In the genomic region with DNA sequence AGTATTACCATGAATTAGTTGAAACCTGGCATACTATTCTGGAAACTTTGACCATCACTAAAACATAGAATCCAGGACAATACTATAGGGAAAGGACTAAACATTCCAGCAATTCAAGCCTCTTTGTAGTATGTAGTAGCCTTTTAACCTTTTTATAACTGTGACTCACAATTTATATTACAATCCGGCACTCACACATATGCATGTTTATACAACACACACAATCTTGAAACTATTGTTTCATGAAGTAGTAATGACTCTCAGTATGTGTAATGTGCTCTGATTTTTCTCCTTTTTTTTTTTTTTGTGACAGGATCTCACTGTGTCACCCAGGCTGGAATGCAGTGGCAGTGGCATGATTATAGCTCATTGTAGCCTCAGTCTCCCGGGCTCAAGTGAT, we compare ENCODE assay signal across 22 cellular contexts.
A peak's percentile ranks its signal among the peaks of the same experiment; 100 is the strongest.
DNase-seq lines count a peak whose midpoint lies in the region; ATAC-seq and TF ChIP-seq lines count a peak whose summit lies in the region.
"Had no signal": no experiment of that assay in that cellular context is flagged by ENCODE, and none has a peak within 500 bp of the region (broad histone marks: within the 10 kb centered on the region; RNA-seq: fewer than 3 reads in every experiment).

No MANE protein-coding gene starts in this region.

- no peak for DNase-seq in activated naive CD4-positive, alpha-beta T cell treated with anti-CD3 and anti-CD28 coated beads, Interleukin-2, amount 50 U/mL, for 72 hours (ENCODE audit: low spot score in 2 of 2)
- no peak for DNase-seq in activated naive CD4-positive, alpha-beta T cell treated with Interleukin-2 at 50 U/mL for 16 hours
- DNase-seq in choroid plexus epithelial cell (ENCODE audit: low read depth) = peak; percentile 27
- DNase-seq in foreskin fibroblast = peak; percentile 2 to 4
- peak; percentile 4 for DNase-seq in stromal cell of bone marrow (ENCODE audit: low read depth)
- no peak for DNase-seq in AML-193 (lab: John Stamatoyannopoulos, UW)
- DNase-seq: activated CD4-positive, alpha-beta T cell treated with anti-CD3 and anti-CD28 coated beads for 4 hours; activated CD8-positive, alpha-beta memory T cell treated with anti-CD3 and anti-CD28 coated beads, Interleukin-2, amount 10 ng/mL, durations not matched to agents 7 days and 5 days; GOT3; hypothalamus; KBM-7; naive B cell; NCI-H1694 treated with DMSO at 0.1 percent for 48 hours; NCI-H226; right cardiac atrium; SIG-M5; uterus had no signal

- H3K4me3 ChIP-seq in choroid plexus epithelial cell (ENCODE audit: low read depth, low read length) (no peak overlapping the region), foreskin fibroblast (ENCODE audit: low read depth in 1 of 2, low read length in 2 of 2) (no peak overlapping the region)
- H3K4me3 ChIP-seq: BLaER1 treated with 17β-estradiol and CSF1 and Interleukin-3, amounts not matched to agents 10 nM and 100 nM; lung; uterus had no signal

- no peaks in the 10 kb centered on the region for H3K9me3 Mint-ChIP-seq in activated naive CD4-positive, alpha-beta T cell treated with anti-CD3 and anti-CD28 coated beads, Interleukin-2, amount 50 U/mL, for 72 hours
- H3K9me3 Mint-ChIP-seq: activated T-helper 2 cell treated with anti-CD3 and anti-CD28 coated beads, Interferon-gamma antibody, Interleukin-2, Interleukin-4, amounts not matched to agents 10 μg/mL and 5 μg/mL and 100 μg/mL, durations not matched to agents 14 hours and 24 hours and 36 hours; naive B cell had no signal

- H3K36me3 Mint-ChIP-seq in activated naive CD4-positive, alpha-beta T cell treated with anti-CD3 and anti-CD28 coated beads, Interleukin-2, amount 50 U/mL, for 72 hours = no peaks in the 10 kb centered on the region

- no peak for TF ChIP-seq CTCF in choroid plexus epithelial cell (conservative IDR thresholded peaks at IDR 0.05; ENCODE audit: low read depth, low read length)
- TF ChIP-seq CTCF in foreskin fibroblast (IDR thresholded peaks at IDR 0.05; ENCODE audit: low read depth, low read length) = no peak

- ATAC-seq in activated naive CD4-positive, alpha-beta T cell treated with anti-CD3 and anti-CD28 coated beads, Interleukin-2, amount 50 U/mL, for 72 hours = peak; percentile 33 to 51
- ATAC-seq in GM18498 (IDR thresholded peaks at IDR 0.05; ENCODE audit: unreplicated experiment) (no peak), GM18868 (IDR thresholded peaks at IDR 0.05; ENCODE audit: unreplicated experiment) (no peak)
- ATAC-seq: activated CD8-positive, alpha-beta memory T cell treated with anti-CD3 and anti-CD28 coated beads, Interleukin-2, amount 10 ng/mL, durations not matched to agents 7 days and 5 days; right cardiac atrium had no signal

- H3K27ac Mint-ChIP-seq in activated naive CD4-positive, alpha-beta T cell treated with anti-CD3 and anti-CD28 coated beads, Interleukin-2, amount 50 U/mL, for 72 hours = peak overlapping the region in 1 of 2 donors; percentile 22
- H3K27ac Mint-ChIP-seq: activated CD8-positive, alpha-beta memory T cell treated with anti-CD3 and anti-CD28 coated beads, Interleukin-2, amount 10 ng/mL, durations not matched to agents 7 days and 5 days; activated T-helper 2 cell treated with anti-CD3 and anti-CD28 coated beads, Interferon-gamma antibody, Interleukin-2, Interleukin-4, amounts not matched to agents 10 μg/mL and 5 μg/mL and 100 μg/mL, durations not matched to agents 14 hours and 24 hours and 36 hours; naive B cell had no signal

Comparison
In these comparisons a context has a peak if more than half of its experiments do, and no peak if none do; other contexts are left out.
1. ATAC-seq: peak in activated naive CD4-positive, alpha-beta T cell treated with anti-CD3 and anti-CD28 coated beads, Interleukin-2, amount 50 U/mL, for 72 hours (2 of 2); none in GM18498 (single experiment) and GM18868 (single experiment).
2. DNase-seq: peak in choroid plexus epithelial cell (single experiment), foreskin fibroblast (2 of 2) and stromal cell of bone marrow (single experiment); none in activated naive CD4-positive, alpha-beta T cell treated with anti-CD3 and anti-CD28 coated beads, Interleukin-2, amount 50 U/mL, for 72 hours (0 of 2), activated naive CD4-positive, alpha-beta T cell treated with Interleukin-2 at 50 U/mL for 16 hours (single experiment) and AML-193 (0 of 2).